ENCODE assay signal across 12 cellular contexts in genomic region chr5:83590966-83591365, GRCh38.
DNase-seq lines count a peak whose midpoint lies in the region; ATAC-seq and TF ChIP-seq lines count a peak whose summit lies in the region.
"Had no signal": no experiment of that assay in that cellular context is flagged by ENCODE, and none has a peak within 500 bp of the region (broad histone marks: within the 10 kb centered on the region; RNA-seq: fewer than 3 reads in every experiment).

No MANE protein-coding gene starts in this region.

- no peaks in the 10 kb centered on the region for H3K36me3 ChIP-seq in ACC112 (ENCODE audit: insufficient read depth, low read length)
- no peaks in the 10 kb centered on the region for H3K36me3 ChIP-seq in IMR-90 (ENCODE audit: control insufficient read depth, insufficient read depth, low read length)
- H3K36me3 ChIP-seq in osteoblast (ENCODE audit: insufficient read depth, low read length), result no peaks in the 10 kb centered on the region

- H3K4me1 ChIP-seq in ACC112 (ENCODE audit: control insufficient read depth, insufficient read depth, low read length, unreplicated experiment) (peaks cover 10% of the 10 kb centered on the region), IMR-90 (ENCODE audit: control insufficient read depth, insufficient read depth, low read length) (peaks cover 5% of the 10 kb centered on the region), osteoblast (ENCODE audit: insufficient read depth, low read length) (peaks cover 4% of the 10 kb centered on the region)
- H3K4me1 ChIP-seq: Caco-2 had no signal

- DNase-seq in IMR-90 (no peak), osteoblast (ENCODE audit: insufficient read length, low spot score, missing footprints) (peak; percentile 61), SW 1271 (lab: John Stamatoyannopoulos, UW) (no peak), NCI-H128 (lab: John Stamatoyannopoulos, UW; ENCODE audit: unreplicated experiment) (no peak)
- DNase-seq in activated CD4-positive, alpha-beta T cell treated with anti-CD3 and anti-CD28 coated beads for 4 hours, result no peak
- DNase-seq: Caco-2, Karpas-422, NCI-H1105 treated with DMSO at 0.1 percent for 48 hours, NCI-H187, NCI-H510A had no signal

- H3K4me2 ChIP-seq in IMR-90 (ENCODE audit: low read depth, low read length) (peak overlapping the region; percentile 25; the same call in 1 of the 2 replicates), osteoblast (ENCODE audit: insufficient read depth, low read length) (peak overlapping the region; percentile 81)

- H2BK15ac ChIP-seq in IMR-90 (ENCODE audit: low read depth, low read length), result no peak overlapping the region

- no peaks in the 10 kb centered on the region for H3K27me3 ChIP-seq in ACC112 (ENCODE audit: insufficient read depth, low read length)
- no peaks in the 10 kb centered on the region for H3K27me3 ChIP-seq in IMR-90 (ENCODE audit: control insufficient read depth, insufficient read depth, low read length)
- H3K27me3 ChIP-seq in osteoblast (ENCODE audit: insufficient read depth, low read length), result no peaks in the 10 kb centered on the region

- no peak overlapping the region for H3K56ac ChIP-seq in IMR-90 (ENCODE audit: extremely low read depth, insufficient read depth, low read length)

- 0 out of 2 replicates have a peak overlapping the region, but pooled peaks have one; percentile 20 for H2BK120ac ChIP-seq in IMR-90 (ENCODE audit: low read depth, low read length)

- CTCF ChIA-PET in IMR-90 (lab: Yijun Ruan, JAX), result no interaction called here

- H3K27ac ChIP-seq in ACC112 (ENCODE audit: low read depth, low read length), result no peak overlapping the region
- H3K27ac ChIP-seq in IMR-90 (ENCODE audit: insufficient read depth, low read length), result no peak overlapping the region
- peak overlapping the region; percentile 32; the same call in 1 of the 2 replicates for H3K27ac ChIP-seq in VCaP
- H3K27ac ChIP-seq in osteoblast (ENCODE audit: low read depth, low read length), result peak overlapping the region; percentile 5

- TF ChIP-seq POLR2A in IMR-90 (IDR thresholded peaks at IDR 0.05; ENCODE audit: low read depth, low read length), result no peak

- BruUV-seq in IMR-90 (replicated peaks; lab: Mats Ljungman, UMichigan), result no TSS peak

- H3K79me1 ChIP-seq in IMR-90 (ENCODE audit: low read depth in 1 of 2, low read length in 2 of 2), result no peaks in the 10 kb centered on the region

- no peak overlapping the region; the same call in 1 of the 2 replicates for H4K5ac ChIP-seq in IMR-90 (ENCODE audit: low read depth, low read length)

- H3K79me2 ChIP-seq in ACC112 (ENCODE audit: control insufficient read depth, insufficient read depth, low read length, unreplicated experiment), result no peaks in the 10 kb centered on the region
- H3K79me2 ChIP-seq in osteoblast (ENCODE audit: insufficient read depth, low read length), result no peaks in the 10 kb centered on the region

- H3K4me3 ChIP-seq in ACC112 (ENCODE audit: low read depth, low read length) (peak overlapping the region; percentile 42), IMR-90 (ENCODE audit: insufficient read depth, low read depth, low read length) (no peak overlapping the region), osteoblast (ENCODE audit: insufficient read depth, low read length) (peak overlapping the region; percentile 60)

- no peak overlapping the region; the same call in 1 of the 2 replicates for H3K18ac ChIP-seq in IMR-90 (ENCODE audit: low read depth, low read length)

- in situ Hi-C loops in IMR-90 (cut with MboI; ENCODE audit: low sequenced_read_pairs), result no loop called here

- H4K8ac ChIP-seq in IMR-90 (ENCODE audit: low read depth in 2 of 2, low read length in 2 of 2), result peak overlapping the region in 1 of 2 experiments; percentile 45; a peak in 1 of 4 replicates

- dilution Hi-C loops in IMR-90 (cut with HindIII; ENCODE audit: low sequenced_read_pairs, unreplicated experiment), result no loop called here

- WGBS in IMR-90 (ENCODE audit: extremely low coverage in 2 of 2, insufficient read length in 1 of 2), 2 experiments, result no CpG with 5 or more reads among the region's 4 CpGs

- no peak for ATAC-seq in IMR-90 (ENCODE audit: low read depth)

- H2BK5ac ChIP-seq in IMR-90 (ENCODE audit: low read depth, low read length, poor library complexity, severe bottlenecking), result no peak overlapping the region

- no peak overlapping the region for H3K4ac ChIP-seq in IMR-90 (ENCODE audit: low read depth, low read length)

- H2AFZ ChIP-seq in ACC112 (ENCODE audit: low read length, unreplicated experiment) (peak overlapping the region; percentile 72), IMR-90 (replicated peaks; ENCODE audit: low read length, poor library complexity) (no peak overlapping the region), osteoblast (ENCODE audit: low read length) (peak overlapping the region; percentile 74)

- H4K20me1 ChIP-seq in IMR-90 (ENCODE audit: insufficient read depth, low read length) (no peaks in the 10 kb centered on the region), osteoblast (ENCODE audit: insufficient read depth, low read length) (no peaks in the 10 kb centered on the region)

- no peak overlapping the region for H3K23ac ChIP-seq in IMR-90 (ENCODE audit: low read depth, low read length)

- no peak overlapping the region for H3K9ac ChIP-seq in IMR-90 (ENCODE audit: low read depth, low read length)

- H2AK5ac ChIP-seq in IMR-90 (ENCODE audit: low read depth, low read length), result no peak overlapping the region

- POLR2A ChIA-PET in IMR-90 (lab: Charles Lee; ENCODE audit: unreplicated experiment), result no interaction called here

- TF ChIP-seq CTCF in IMR-90 (conservative IDR thresholded peaks at IDR 0.05; ENCODE audit: low read depth, low read length) (no peak), VCaP (conservative IDR thresholded peaks at IDR 0.05) (no peak), osteoblast (IDR thresholded peaks at IDR 0.05; ENCODE audit: extremely low read depth, low read depth, low read length) (no peak)

- H3K9me1 ChIP-seq in IMR-90 (ENCODE audit: insufficient read depth, low read length), result peaks cover 4% of the 10 kb centered on the region

- TF ChIP-seq RAD21 in IMR-90 (IDR thresholded peaks at IDR 0.05; ENCODE audit: low read length), result no peak

- no peak overlapping the region for H2AK9ac ChIP-seq in IMR-90 (replicated peaks; ENCODE audit: low read depth, low read length, poor library complexity)

- H3K14ac ChIP-seq in IMR-90 (replicated peaks; ENCODE audit: low read depth, low read length), result no peak overlapping the region

- no peak overlapping the region for H4K91ac ChIP-seq in IMR-90 (ENCODE audit: insufficient read depth, low read depth, low read length)

- intact Hi-C loops in IMR-90 (cut with micrococcal nuclease), result no loop called here

- H3K9me3 ChIP-seq in IMR-90 (ENCODE audit: control insufficient read depth, insufficient read depth, low read length) (no peaks in the 10 kb centered on the region), osteoblast (ENCODE audit: low read depth, low read length) (no peaks in the 10 kb centered on the region)
- H3K9me3 ChIP-seq: Caco-2 had no signal

- H2BK20ac ChIP-seq in IMR-90 (ENCODE audit: low read depth, low read length), result no peak overlapping the region

TF ChIP-seq in IMR-90, 13 proteins besides CTCF, POLR2A, EP300 and RAD21:
- TF ChIP-seq RFX5 (IDR thresholded peaks at IDR 0.05; ENCODE audit: low read depth, low read length) (no peak), CHD1 (IDR thresholded peaks at IDR 0.05; ENCODE audit: low read depth, low read length) (no peak), CEBPB (IDR thresholded peaks at IDR 0.05; ENCODE audit: low read depth, low read length) (no peak), SMC3 (IDR thresholded peaks at IDR 0.05; ENCODE audit: low read depth, low read length) (no peak), NFE2L2 (IDR thresholded peaks at IDR 0.05; ENCODE audit: low read depth, low read length) (no peak), RCOR1 (IDR thresholded peaks at IDR 0.05; ENCODE audit: insufficient replicate concordance, low read length) (no peak), MAFK (IDR thresholded peaks at IDR 0.05; ENCODE audit: low read depth, low read length) (no peak), USF2 (IDR thresholded peaks at IDR 0.05; ENCODE audit: low read depth, low read length) (no peak), FOS (IDR thresholded peaks at IDR 0.05; ENCODE audit: low read depth, low read length) (no peak), MXI1 (IDR thresholded peaks at IDR 0.05; ENCODE audit: borderline replicate concordance, low read depth, low read length) (no peak), BHLHE40 (IDR thresholded peaks at IDR 0.05; ENCODE audit: low read depth, low read length) (no peak), MAZ (IDR thresholded peaks at IDR 0.05; ENCODE audit: borderline replicate concordance, low read depth, low read length) (no peak), ELK1 (IDR thresholded peaks at IDR 0.05; ENCODE audit: borderline replicate concordance, low read depth, low read length) (no peak)

Comparison
In these comparisons a context has a peak if more than half of its experiments do, and no peak if none do; other contexts are left out.
1. H3K27ac ChIP-seq: peak in VCaP (single experiment) and osteoblast (single experiment); none in ACC112 (single experiment) and IMR-90 (single experiment).